Comparison of ENCODE assay signal across 8 cellular contexts in genomic region chr18:77765468-77765867, GRCh38.
DNase-seq lines count a peak whose midpoint lies in the region; ATAC-seq and TF ChIP-seq lines count a peak whose summit lies in the region.

No MANE protein-coding gene starts in this region.

- TF ChIP-seq CTCF in LNCaP clone FGC (IDR thresholded peaks at IDR 0.05; ENCODE audit: control insufficient read depth, extremely low read depth, insufficient read depth) (peak; percentile 91), foreskin fibroblast (IDR thresholded peaks at IDR 0.05; ENCODE audit: low read depth, low read length) (no peak)

- peak; percentile 45 for DNase-seq in G401 (ENCODE audit: low spot score)
- DNase-seq in LNCaP clone FGC (ENCODE audit: low read depth), result peak; percentile 3
- peak; percentile 71 for DNase-seq in RKO (ENCODE audit: low spot score)
- peak; percentile 18 for DNase-seq in kidney glomerular epithelial cell (lab: John Stamatoyannopoulos, UW)
- DNase-seq in foreskin fibroblast, result no peak
- no peak for DNase-seq in GOT3 (lab: John Stamatoyannopoulos, UW)

- no peak for ATAC-seq in GM21447 (IDR thresholded peaks at IDR 0.05; ENCODE audit: unreplicated experiment)
- no peak for ATAC-seq in activated CD4-positive, CD25-positive, alpha-beta regulatory T cell treated with anti-CD3 and anti-CD28 coated beads, Interleukin-2, amount 50 U/mL, for 24 hours

- in situ Hi-C loops in G401 (cut with HindIII; ENCODE audit: low sequenced_read_pairs), result no loop called here

- no peak overlapping the region for H3K4me3 ChIP-seq in LNCaP clone FGC (ENCODE audit: low read depth, low read length)
- no peak overlapping the region for H3K4me3 ChIP-seq in foreskin fibroblast (ENCODE audit: low read depth in 1 of 2, low read length in 2 of 2)

Comparison
In these comparisons a context has a peak if more than half of its experiments do, and no peak if none do; other contexts are left out.
1. DNase-seq: peak in G401 (single experiment), LNCaP clone FGC (single experiment), RKO (single experiment) and kidney glomerular epithelial cell (single experiment); none in foreskin fibroblast (0 of 2) and GOT3 (single experiment).